In genomic region chr13:109160887-109161669, GRCh38 we compare ENCODE assay signal across 10 cellular contexts.
DNase-seq lines count a peak whose midpoint lies in the region; ATAC-seq and TF ChIP-seq lines count a peak whose summit lies in the region.
"Had no signal": no experiment of that assay in that cellular context is flagged by ENCODE, and none has a peak within 500 bp of the region (broad histone marks: within the 10 kb centered on the region; RNA-seq: fewer than 3 reads in every experiment).

No MANE protein-coding gene starts in this region.

- POLR2A ChIA-PET in HEK293T (lab: Yijun Ruan, JAX): no interaction called here
- POLR2A ChIA-PET in activated CD8-positive, alpha-beta T cell treated with anti-CD3 and anti-CD28 coated beads for 36 hours (lab: Charles Lee): no interaction called here

- CTCF ChIA-PET in HEK293T (lab: Yijun Ruan, JAX): no interaction called here
- CTCF ChIA-PET in activated CD8-positive, alpha-beta T cell treated with anti-CD3 and anti-CD28 coated beads for 36 hours (lab: Charles Lee): no interaction called here

- intact Hi-C loops in activated CD8-positive, alpha-beta T cell treated with anti-CD3 and anti-CD28 coated beads for 36 hours (cut with micrococcal nuclease): no loop called here

- peaks cover 36% of the 10 kb centered on the region for H3K4me1 ChIP-seq in foreskin keratinocyte

- peak overlapping the region; percentile 91 for H3K27ac ChIP-seq in foreskin keratinocyte
- H3K27ac ChIP-seq: VCaP had no signal

- H3K27ac Mint-ChIP-seq in activated CD8-positive, alpha-beta T cell treated with anti-CD3 and anti-CD28 coated beads for 36 hours: no peak overlapping the region

- no peak overlapping the region for H3K4me3 Mint-ChIP-seq in activated CD8-positive, alpha-beta T cell treated with anti-CD3 and anti-CD28 coated beads for 36 hours

- H3K36me3 Mint-ChIP-seq in activated CD8-positive, alpha-beta T cell treated with anti-CD3 and anti-CD28 coated beads for 36 hours (ENCODE audit: low read depth): no peaks in the 10 kb centered on the region

- ATAC-seq in GM18519 (IDR thresholded peaks at IDR 0.05; ENCODE audit: low FRiP score, unreplicated experiment) (peak; percentile 24), GM21529 (IDR thresholded peaks at IDR 0.05; ENCODE audit: unreplicated experiment) (peak; percentile 26), HG03378 (IDR thresholded peaks at IDR 0.05; ENCODE audit: unreplicated experiment) (peak; percentile 24), foreskin keratinocyte (peak; percentile 6)
- no peak for ATAC-seq in activated CD8-positive, alpha-beta T cell treated with anti-CD3 and anti-CD28 coated beads for 36 hours

- peaks cover 8% of the 10 kb centered on the region for H3K27me3 Mint-ChIP-seq in activated CD8-positive, alpha-beta T cell treated with anti-CD3 and anti-CD28 coated beads for 36 hours

- TF ChIP-seq CTCF in foreskin keratinocyte (conservative IDR thresholded peaks at IDR 0.05): no peak
- TF ChIP-seq CTCF in activated CD8-positive, alpha-beta T cell treated with anti-CD3 and anti-CD28 coated beads for 36 hours (IDR thresholded peaks at IDR 0.05): no peak

- H3K4me1 Mint-ChIP-seq in activated CD8-positive, alpha-beta T cell treated with anti-CD3 and anti-CD28 coated beads for 36 hours (ENCODE audit: low read depth): peaks cover 11% of the 10 kb centered on the region

- H3K27me3 ChIP-seq in foreskin keratinocyte: no peaks in the 10 kb centered on the region

- no peaks in the 10 kb centered on the region for H3K9me3 Mint-ChIP-seq in activated CD8-positive, alpha-beta T cell treated with anti-CD3 and anti-CD28 coated beads for 36 hours

- DNase-seq in foreskin keratinocyte (peak; percentile 76 to 85), HEK293T (ENCODE audit: extremely low spot score) (no peak), NCI-H774 (lab: John Stamatoyannopoulos, UW) (no peak)
- DNase-seq in activated CD8-positive, alpha-beta memory T cell treated with anti-CD3 and anti-CD28 coated beads for 24 hours: no peak
- no peak for DNase-seq in activated CD8-positive, alpha-beta T cell treated with anti-CD3 and anti-CD28 coated beads for 36 hours
- DNase-seq: DND-41 had no signal

TF ChIP-seq in HEK293T, 16 proteins besides CTCF, POLR2A, EP300 and RAD21:
- no peak for TF ChIP-seq TARDBP (IDR thresholded peaks at IDR 0.05)
- no peak for TF ChIP-seq FOXM1 (IDR thresholded peaks at IDR 0.05; ENCODE audit: borderline replicate concordance)
- no peak for TF ChIP-seq LEF1 (IDR thresholded peaks at IDR 0.05; ENCODE audit: borderline replicate concordance)
- TF ChIP-seq ELF4 (IDR thresholded peaks at IDR 0.05): no peak
- TF ChIP-seq NFRKB (IDR thresholded peaks at IDR 0.05): no peak
- TF ChIP-seq SUZ12 (IDR thresholded peaks at IDR 0.05): no peak
- no peak for TF ChIP-seq FOXA1 (IDR thresholded peaks at IDR 0.05)
- TF ChIP-seq CTBP1 (IDR thresholded peaks at IDR 0.05; ENCODE audit: borderline replicate concordance): no peak
- TF ChIP-seq PKNOX1 (IDR thresholded peaks at IDR 0.05): no peak

Comparison
In these comparisons a context has a peak if more than half of its experiments do, and no peak if none do; other contexts are left out.
1. DNase-seq: peak in foreskin keratinocyte (2 of 2); none in HEK293T (single experiment), activated CD8-positive, alpha-beta memory T cell treated with anti-CD3 and anti-CD28 coated beads for 24 hours (single experiment), NCI-H774 (single experiment) and activated CD8-positive, alpha-beta T cell treated with anti-CD3 and anti-CD28 coated beads for 36 hours (single experiment).